ENCODE assay signal across 12 cellular contexts in genomic region chr18:67354091-67354490, GRCh38.
DNase-seq lines count a peak whose midpoint lies in the region; ATAC-seq lines count a peak whose summit lies in the region.
"Had no signal": no experiment of that assay in that cellular context is flagged by ENCODE, and none has a peak within 500 bp of the region (broad histone marks: within the 10 kb centered on the region; RNA-seq: fewer than 3 reads in every experiment).

No MANE protein-coding gene starts in this region.

- H3K9me3 Mint-ChIP-seq in stimulated activated naive CD8-positive, alpha-beta T cell treated with anti-CD3 and anti-CD28 coated beads, Interleukin-15, amount 100 ng/mL, for 72 hours = peaks cover 4 to 14% of the 10 kb centered on the region in 2 donors

- H3K4me3 Mint-ChIP-seq in stimulated activated naive CD8-positive, alpha-beta T cell treated with anti-CD3 and anti-CD28 coated beads, Interleukin-15, amount 100 ng/mL, for 72 hours = no peak overlapping the region
- H3K4me3 Mint-ChIP-seq: CD14-positive monocyte; CD4-positive, alpha-beta memory T cell had no signal

- H3K27me3 Mint-ChIP-seq in stimulated activated naive CD8-positive, alpha-beta T cell treated with anti-CD3 and anti-CD28 coated beads, Interleukin-15, amount 100 ng/mL, for 72 hours = no peaks in the 10 kb centered on the region
- H3K27me3 Mint-ChIP-seq: CD4-positive, alpha-beta memory T cell had no signal

- DNase-seq in stimulated activated naive CD8-positive, alpha-beta T cell treated with anti-CD3 and anti-CD28 coated beads, Interleukin-15, amount 100 ng/mL, for 72 hours = no peak
- DNase-seq in stimulated activated naive CD8-positive, alpha-beta T cell treated with anti-CD3 and anti-CD28 coated beads, Interleukin-15, Interleukin-2, amounts not matched to agents 100 U/mL and 50 U/mL, for 24 hours = no peak
- DNase-seq in SK-MEL-5 (ENCODE audit: low read depth, low spot score) (peak; percentile 6), islet precursor cell (peak; percentile 62), AML-193 (lab: John Stamatoyannopoulos, UW) (no peak), cortex of kidney (lab: John Stamatoyannopoulos, UW) (no peak)
- DNase-seq: ACHN; CD4-positive, alpha-beta memory T cell; DMS79 treated with DMSO at 0.1 percent for 48 hours; GF-D8; HCEC 1CT had no signal

- peak overlapping the region; percentile 46 to 88 for H3K27ac Mint-ChIP-seq in stimulated activated naive CD8-positive, alpha-beta T cell treated with anti-CD3 and anti-CD28 coated beads, Interleukin-15, amount 100 ng/mL, for 72 hours
- H3K27ac Mint-ChIP-seq: CD14-positive monocyte; CD4-positive, alpha-beta memory T cell had no signal

- in situ Hi-C loops in SK-MEL-5 (cut with HindIII; ENCODE audit: low pct_unique_long_range_greater_than_20kb, low sequenced_read_pairs) = no loop called here

- peaks cover 7% of the 10 kb centered on the region for H3K4me1 Mint-ChIP-seq in stimulated activated naive CD8-positive, alpha-beta T cell treated with anti-CD3 and anti-CD28 coated beads, Interleukin-15, amount 100 ng/mL, for 72 hours
- H3K4me1 Mint-ChIP-seq: CD14-positive monocyte had no signal

- ATAC-seq in stimulated activated naive CD8-positive, alpha-beta T cell treated with anti-CD3 and anti-CD28 coated beads, Interleukin-15, amount 100 ng/mL, for 72 hours = no peak
- ATAC-seq in stimulated activated naive CD8-positive, alpha-beta T cell treated with anti-CD3 and anti-CD28 coated beads, Interleukin-15, Interleukin-2, amounts not matched to agents 100 U/mL and 50 U/mL, for 24 hours = no peak

Comparison
In these comparisons a context has a peak if more than half of its experiments do, and no peak if none do; other contexts are left out.
1. DNase-seq: peak in SK-MEL-5 (single experiment) and islet precursor cell (single experiment); none in stimulated activated naive CD8-positive, alpha-beta T cell treated with anti-CD3 and anti-CD28 coated beads, Interleukin-15, amount 100 ng/mL, for 72 hours (0 of 2), stimulated activated naive CD8-positive, alpha-beta T cell treated with anti-CD3 and anti-CD28 coated beads, Interleukin-15, Interleukin-2, amounts not matched to agents 100 U/mL and 50 U/mL, for 24 hours (single experiment), AML-193 (0 of 2) and cortex of kidney (single experiment).